Comparison of ENCODE assay signal across 14 cellular contexts in genomic region chr13:99340638-99341037, GRCh38. TPM values are rescaled to one million over a fixed set of nuclear protein-coding genes. Genes with fewer than 3 reads are reported as not detected.
"Had no signal": no experiment of that assay in that cellular context is flagged by ENCODE, and none has a peak within 500 bp of the region (broad histone marks: within the 10 kb centered on the region; RNA-seq: fewer than 3 reads in every experiment).

No MANE protein-coding gene starts in this region.

- H3K27me3 Mint-ChIP-seq: activated CD4-positive, alpha-beta memory T cell treated with anti-CD3 and anti-CD28 coated beads, Interleukin-2, amount 10 ng/mL, durations not matched to agents 7 days and 5 days had no signal

- H3K4me3 Mint-ChIP-seq: activated CD4-positive, alpha-beta memory T cell treated with anti-CD3 and anti-CD28 coated beads, Interleukin-2, amount 10 ng/mL, durations not matched to agents 7 days and 5 days; activated naive CD4-positive, alpha-beta T cell treated with anti-CD3 and anti-CD28 coated beads for 36 hours; neural crest cell had no signal

- H3K36me3 ChIP-seq: ovary had no signal

- H3K27me3 ChIP-seq: left lung, ovary, stomach had no signal

- H3K4me1 Mint-ChIP-seq: neural crest cell had no signal

- H3K27ac Mint-ChIP-seq: activated CD4-positive, alpha-beta memory T cell treated with anti-CD3 and anti-CD28 coated beads, Interleukin-2, amount 10 ng/mL, durations not matched to agents 7 days and 5 days had no signal

- DNase-seq: activated CD4-positive, alpha-beta memory T cell treated with anti-CD3 and anti-CD28 coated beads, Interleukin-2, amount 10 ng/mL, durations not matched to agents 7 days and 5 days; activated CD8-positive, alpha-beta memory T cell treated with anti-CD3 and anti-CD28 coated beads, Interleukin-2, amount 50 U/mL, for 48 hours; activated naive CD4-positive, alpha-beta T cell treated with anti-CD3 and anti-CD28 coated beads for 36 hours; anterior cingulate cortex; foreskin melanocyte; head of caudate nucleus; islet precursor cell; left lung; ovary; stimulated activated CD4-positive, alpha-beta T cell treated with anti-CD3 and anti-CD28 coated beads, Interleukin-4, amount 100 ng/mL, for 24 hours; stomach; T-helper 9 cell had no signal

- H3K9me3 Mint-ChIP-seq: activated CD4-positive, alpha-beta memory T cell treated with anti-CD3 and anti-CD28 coated beads, Interleukin-2, amount 10 ng/mL, durations not matched to agents 7 days and 5 days; activated naive CD4-positive, alpha-beta T cell treated with anti-CD3 and anti-CD28 coated beads for 36 hours; neural crest cell had no signal

- H3K27ac ChIP-seq: left lung, ovary, stomach, thoracic aorta had no signal

- H3K4me3 ChIP-seq: left lung, ovary, stomach, thoracic aorta had no signal

- H3K9me3 ChIP-seq: left lung, ovary, stomach, thoracic aorta had no signal

RNA-seq across cellular contexts. Expression of gene GPR183, which starts 33.4 kb away (rescaled TPM):
- total RNA-seq: neural crest cell had no signal
